ENCODE assay signal across 8 cellular contexts in the genomic region with DNA sequence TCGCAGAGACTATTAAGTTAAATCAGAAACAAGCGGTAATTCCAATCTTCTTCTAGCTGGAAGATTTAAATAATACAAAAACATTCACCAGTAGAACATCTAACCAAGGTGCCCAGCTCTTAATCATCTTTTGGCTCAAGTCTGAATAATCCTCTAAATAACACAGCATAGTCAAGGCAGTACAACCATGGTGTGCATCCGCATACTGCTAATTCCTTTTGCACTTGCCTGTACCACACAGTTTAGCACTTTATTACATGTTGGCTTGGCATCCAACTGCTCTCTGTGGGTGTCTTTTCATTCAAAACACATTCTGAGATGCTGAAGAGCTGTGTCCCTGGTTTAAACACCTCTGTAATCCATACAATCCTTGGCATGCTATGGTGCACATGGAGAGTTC. TPM values are rescaled to one million over a fixed set of nuclear protein-coding genes. Genes with fewer than 3 reads are reported as not detected.
"Had no signal": no experiment of that assay in that cellular context is flagged by ENCODE, and none has a peak within 500 bp of the region (broad histone marks: within the 10 kb centered on the region; RNA-seq: fewer than 3 reads in every experiment).

No MANE protein-coding gene starts in this region.

- H3K27ac ChIP-seq: HL-60 had no signal

- DNase-seq: IMR-90, KBM-7 had no signal

- H3K4me3 ChIP-seq: K562 had no signal

RNA-seq across cellular contexts. Expression of gene VGLL2, which starts 42.3 kb away (rescaled TPM):
- total RNA-seq: HepG2, HT-29, HT1080, IMR-90, K562 had no signal
- polyA plus RNA-seq: HepG2, IgD-negative memory B cell, IMR-90, K562 had no signal
